Comparison of ENCODE assay signal across 8 cellular contexts in genomic region chr3:129121016-129121791, GRCh38. TPM values are rescaled to one million over a fixed set of nuclear protein-coding genes. Genes with fewer than 3 reads are reported as not detected.
DNase-seq lines count a peak whose midpoint lies in the region; ATAC-seq and TF ChIP-seq lines count a peak whose summit lies in the region.

No MANE protein-coding gene starts in this region.

- peak; percentile 22 for ATAC-seq in HG03095 (IDR thresholded peaks at IDR 0.05; ENCODE audit: unreplicated experiment)

- in situ Hi-C loops in GM13977 (cut with MboI; ENCODE audit: low pct_unique_long_range_greater_than_20kb, low sequenced_read_pairs, unreplicated experiment) = no loop called here

- peaks cover 0 to 9% of the 10 kb centered on the region in 2 donors for H3K36me3 ChIP-seq in mucosa of rectum (ENCODE audit: control insufficient read depth in 2 of 2, insufficient read depth in 2 of 2, low read length in 2 of 2)
- no peaks in the 10 kb centered on the region for H3K36me3 ChIP-seq in uterus

- no peaks in the 10 kb centered on the region for H3K9me3 ChIP-seq in mucosa of rectum (ENCODE audit: control insufficient read depth in 2 of 2, low read length in 2 of 2)
- no peaks in the 10 kb centered on the region for H3K9me3 ChIP-seq in uterus

- H3K4me1 ChIP-seq in mucosa of rectum (ENCODE audit: control insufficient read depth in 2 of 2, insufficient read depth in 2 of 2, low read length in 2 of 2) (peaks cover 36 to 43% of the 10 kb centered on the region in 2 donors), uterus (peaks cover 0 to 6% of the 10 kb centered on the region in 2 donors)

- TF ChIP-seq CTCF in GM13977 (IDR thresholded peaks at IDR 0.05; ENCODE audit: extremely low read depth, insufficient read depth, missing control alignments) (no peak), WI38 (IDR thresholded peaks at IDR 0.05; ENCODE audit: low read depth, low read length) (no peak), uterus (IDR thresholded peaks at IDR 0.05) (peak in 1 of 4 experiments; percentile 4)

- peak overlapping the region; percentile 84 to 89 for H3K9ac ChIP-seq in mucosa of rectum (ENCODE audit: low read depth in 1 of 2, low read length in 2 of 2)

- H3K4me3 ChIP-seq in WI38 (ENCODE audit: low read depth, low read length) (peak overlapping the region; percentile 78), mucosa of rectum (ENCODE audit: low read length in 2 of 2) (peak overlapping the region; percentile 85 to 91), uterus (peak overlapping the region; percentile 56 to 85)

- intact Hi-C loops in uterus (cut with DNase I; ENCODE audit: low total_unique reads) = no loop called here

- DNase-seq in GM13977 (ENCODE audit: low spot score) (peak; percentile 42), uterus (peak in 1 of 2 donors; percentile 34), NCI-H2196 treated with DMSO at 0.1 percent for 48 hours (lab: John Stamatoyannopoulos, UW; ENCODE audit: unreplicated experiment) (no peak), medulla oblongata (ENCODE audit: extremely low spot score) (no peak)
- DNase-seq in effector CD4-positive, alpha-beta T cell = peak; percentile 22

- H3K27me3 ChIP-seq in mucosa of rectum (ENCODE audit: control insufficient read depth in 2 of 2, insufficient read depth in 2 of 2, low read length in 2 of 2) (no peaks in the 10 kb centered on the region), uterus (no peaks in the 10 kb centered on the region)

- TF ChIP-seq POLR2A in uterus (IDR thresholded peaks at IDR 0.05) = peak in 1 of 2 donors; percentile 41

- peak overlapping the region; percentile 84 to 93 for H3K27ac ChIP-seq in mucosa of rectum (ENCODE audit: low read depth in 2 of 2, low read length in 2 of 2)
- peak overlapping the region; percentile 87 to 95 for H3K27ac ChIP-seq in uterus

RNA-seq across cellular contexts. Expression of gene RAB43, which starts 0.4 kb away (rescaled TPM):
- 10 to 100 TPM; 10.8 to 38.2 (median 26.8) TPM for total RNA-seq in uterus

RNA-seq across cellular contexts. Expression of gene ISY1, which starts 39.7 kb away (rescaled TPM):
- total RNA-seq in uterus = 10 to 100 TPM in 2 of 4 donors, 1 to 10 TPM in 2; 4.1 to 39.3 (median 22.3) TPM

Comparison
In these comparisons a context has a peak if more than half of its experiments do, and no peak if none do; other contexts are left out.
1. DNase-seq: peak in GM13977 (single experiment) and effector CD4-positive, alpha-beta T cell (single experiment); none in NCI-H2196 treated with DMSO at 0.1 percent for 48 hours (single experiment) and medulla oblongata (single experiment).
2. Peak in every context shown above with its lines, with median percentiles within 50 percentile points of each other: H3K4me3 ChIP-seq.